In the genomic region with DNA sequence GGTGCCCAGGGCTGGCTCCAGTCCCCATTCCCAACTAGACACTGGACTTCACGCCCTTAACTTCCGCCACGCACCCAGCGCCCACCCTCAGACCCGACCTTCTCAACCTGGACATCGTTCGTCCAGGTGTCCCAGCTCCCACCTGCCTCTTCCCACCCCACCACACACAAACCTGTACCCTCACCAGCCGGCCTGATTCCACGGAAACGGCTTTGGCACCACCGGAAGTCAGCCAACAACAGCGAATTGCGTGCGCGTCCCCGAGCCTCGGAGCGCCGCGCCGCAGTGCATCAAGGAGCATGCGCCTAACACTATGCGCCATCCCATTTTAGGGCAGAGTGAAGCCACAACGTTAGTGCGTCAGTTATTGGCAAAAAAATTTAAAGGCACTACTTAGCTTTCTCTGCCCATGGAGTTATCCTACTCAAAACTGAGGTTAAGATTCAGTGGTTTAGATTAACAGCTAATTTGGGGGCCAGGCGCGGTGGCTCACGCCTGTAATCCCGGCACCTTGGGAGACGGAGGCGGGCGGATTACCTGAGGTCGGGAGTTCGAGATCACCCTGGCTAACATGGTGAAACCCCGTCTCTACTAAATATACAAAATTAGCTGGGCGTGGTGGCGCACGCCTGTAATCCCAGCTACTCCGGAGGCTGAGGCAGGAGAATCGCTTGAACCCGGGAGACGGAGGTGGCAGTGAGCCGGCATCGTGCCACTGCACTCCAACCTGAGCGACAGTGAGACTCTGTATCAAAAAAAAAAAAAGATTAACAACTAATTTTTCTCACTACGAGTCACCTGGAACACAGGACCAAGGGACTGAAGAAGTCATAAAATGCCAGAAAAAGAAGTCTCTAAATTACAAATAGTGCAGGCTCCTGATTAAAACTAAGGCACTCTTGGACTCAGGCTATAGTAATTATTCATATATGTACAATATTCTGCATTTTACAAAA, we compare ENCODE assay signal across 1 cellular context.
A peak's percentile ranks its signal among the peaks of the same experiment; 100 is the strongest.
TF ChIP-seq lines count a peak whose summit lies in the region.

A gene with protein sequence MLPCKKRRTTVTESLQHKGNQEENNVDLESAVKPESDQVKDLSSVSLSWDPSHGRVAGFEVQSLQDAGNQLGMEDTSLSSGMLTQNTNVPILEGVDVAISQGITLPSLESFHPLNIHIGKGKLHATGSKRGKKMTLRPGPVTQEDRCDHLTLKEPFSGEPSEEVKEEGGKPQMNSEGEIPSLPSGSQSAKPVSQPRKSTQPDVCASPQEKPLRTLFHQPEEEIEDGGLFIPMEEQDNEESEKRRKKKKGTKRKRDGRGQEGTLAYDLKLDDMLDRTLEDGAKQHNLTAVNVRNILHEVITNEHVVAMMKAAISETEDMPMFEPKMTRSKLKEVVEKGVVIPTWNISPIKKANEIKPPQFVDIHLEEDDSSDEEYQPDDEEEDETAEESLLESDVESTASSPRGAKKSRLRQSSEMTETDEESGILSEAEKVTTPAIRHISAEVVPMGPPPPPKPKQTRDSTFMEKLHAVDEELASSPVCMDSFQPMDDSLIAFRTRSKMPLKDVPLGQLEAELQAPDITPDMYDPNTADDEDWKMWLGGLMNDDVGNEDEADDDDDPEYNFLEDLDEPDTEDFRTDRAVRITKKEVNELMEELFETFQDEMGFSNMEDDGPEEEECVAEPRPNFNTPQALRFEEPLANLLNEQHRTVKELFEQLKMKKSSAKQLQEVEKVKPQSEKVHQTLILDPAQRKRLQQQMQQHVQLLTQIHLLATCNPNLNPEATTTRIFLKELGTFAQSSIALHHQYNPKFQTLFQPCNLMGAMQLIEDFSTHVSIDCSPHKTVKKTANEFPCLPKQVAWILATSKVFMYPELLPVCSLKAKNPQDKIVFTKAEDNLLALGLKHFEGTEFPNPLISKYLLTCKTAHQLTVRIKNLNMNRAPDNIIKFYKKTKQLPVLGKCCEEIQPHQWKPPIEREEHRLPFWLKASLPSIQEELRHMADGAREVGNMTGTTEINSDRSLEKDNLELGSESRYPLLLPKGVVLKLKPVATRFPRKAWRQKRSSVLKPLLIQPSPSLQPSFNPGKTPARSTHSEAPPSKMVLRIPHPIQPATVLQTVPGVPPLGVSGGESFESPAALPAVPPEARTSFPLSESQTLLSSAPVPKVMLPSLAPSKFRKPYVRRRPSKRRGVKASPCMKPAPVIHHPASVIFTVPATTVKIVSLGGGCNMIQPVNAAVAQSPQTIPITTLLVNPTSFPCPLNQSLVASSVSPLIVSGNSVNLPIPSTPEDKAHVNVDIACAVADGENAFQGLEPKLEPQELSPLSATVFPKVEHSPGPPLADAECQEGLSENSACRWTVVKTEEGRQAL (N-terminal part only) (minus strand): TSS at position 240 of the 956 bp plus-strand sequence. CDS start 3,434 bp downstream, outside the sequence.

TF ChIP-seq in K562, 482 proteins besides CTCF, POLR2A, EP300 and RAD21 (continued from another document and continues in another):
- TF ChIP-seq, protein P1, sequence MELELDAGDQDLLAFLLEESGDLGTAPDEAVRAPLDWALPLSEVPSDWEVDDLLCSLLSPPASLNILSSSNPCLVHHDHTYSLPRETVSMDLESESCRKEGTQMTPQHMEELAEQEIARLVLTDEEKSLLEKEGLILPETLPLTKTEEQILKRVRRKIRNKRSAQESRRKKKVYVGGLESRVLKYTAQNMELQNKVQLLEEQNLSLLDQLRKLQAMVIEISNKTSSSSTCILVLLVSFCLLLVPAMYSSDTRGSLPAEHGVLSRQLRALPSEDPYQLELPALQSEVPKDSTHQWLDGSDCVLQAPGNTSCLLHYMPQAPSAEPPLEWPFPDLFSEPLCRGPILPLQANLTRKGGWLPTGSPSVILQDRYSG (tag; conservative IDR thresholded peaks at IDR 0.05; ENCODE audit: low read depth): no peak
- TF ChIP-seq HMGN3 (IDR thresholded peaks at IDR 0.05; ENCODE audit: borderline replicate concordance, extremely low read depth, insufficient read length, low read depth, low read length): peak; percentile 17
- TF ChIP-seq CREB1 (IDR thresholded peaks at IDR 0.05): peak; percentile 82
- TF ChIP-seq CREB1 (CRISPR knock-in tag; IDR thresholded peaks at IDR 0.05): peak; percentile 87
- TF ChIP-seq, protein P2, sequence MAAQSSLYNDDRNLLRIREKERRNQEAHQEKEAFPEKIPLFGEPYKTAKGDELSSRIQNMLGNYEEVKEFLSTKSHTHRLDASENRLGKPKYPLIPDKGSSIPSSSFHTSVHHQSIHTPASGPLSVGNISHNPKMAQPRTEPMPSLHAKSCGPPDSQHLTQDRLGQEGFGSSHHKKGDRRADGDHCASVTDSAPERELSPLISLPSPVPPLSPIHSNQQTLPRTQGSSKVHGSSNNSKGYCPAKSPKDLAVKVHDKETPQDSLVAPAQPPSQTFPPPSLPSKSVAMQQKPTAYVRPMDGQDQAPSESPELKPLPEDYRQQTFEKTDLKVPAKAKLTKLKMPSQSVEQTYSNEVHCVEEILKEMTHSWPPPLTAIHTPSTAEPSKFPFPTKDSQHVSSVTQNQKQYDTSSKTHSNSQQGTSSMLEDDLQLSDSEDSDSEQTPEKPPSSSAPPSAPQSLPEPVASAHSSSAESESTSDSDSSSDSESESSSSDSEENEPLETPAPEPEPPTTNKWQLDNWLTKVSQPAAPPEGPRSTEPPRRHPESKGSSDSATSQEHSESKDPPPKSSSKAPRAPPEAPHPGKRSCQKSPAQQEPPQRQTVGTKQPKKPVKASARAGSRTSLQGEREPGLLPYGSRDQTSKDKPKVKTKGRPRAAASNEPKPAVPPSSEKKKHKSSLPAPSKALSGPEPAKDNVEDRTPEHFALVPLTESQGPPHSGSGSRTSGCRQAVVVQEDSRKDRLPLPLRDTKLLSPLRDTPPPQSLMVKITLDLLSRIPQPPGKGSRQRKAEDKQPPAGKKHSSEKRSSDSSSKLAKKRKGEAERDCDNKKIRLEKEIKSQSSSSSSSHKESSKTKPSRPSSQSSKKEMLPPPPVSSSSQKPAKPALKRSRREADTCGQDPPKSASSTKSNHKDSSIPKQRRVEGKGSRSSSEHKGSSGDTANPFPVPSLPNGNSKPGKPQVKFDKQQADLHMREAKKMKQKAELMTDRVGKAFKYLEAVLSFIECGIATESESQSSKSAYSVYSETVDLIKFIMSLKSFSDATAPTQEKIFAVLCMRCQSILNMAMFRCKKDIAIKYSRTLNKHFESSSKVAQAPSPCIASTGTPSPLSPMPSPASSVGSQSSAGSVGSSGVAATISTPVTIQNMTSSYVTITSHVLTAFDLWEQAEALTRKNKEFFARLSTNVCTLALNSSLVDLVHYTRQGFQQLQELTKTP (IDR thresholded peaks at IDR 0.05; ENCODE audit: low read depth in 1 of 2, partially characterized antibody in 2 of 2): peak in 1 of 2 experiments; percentile 78
- no peak for TF ChIP-seq ZNF696 (CRISPR knock-in tag; conservative IDR thresholded peaks at IDR 0.05)
- TF ChIP-seq NR4A1 (CRISPR knock-in tag; IDR thresholded peaks at IDR 0.05): no peak
- TF ChIP-seq NR4A1 (tag; IDR thresholded peaks at IDR 0.05): no peak
- TF ChIP-seq, protein P3, sequence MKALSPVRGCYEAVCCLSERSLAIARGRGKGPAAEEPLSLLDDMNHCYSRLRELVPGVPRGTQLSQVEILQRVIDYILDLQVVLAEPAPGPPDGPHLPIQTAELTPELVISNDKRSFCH (CRISPR knock-in tag; IDR thresholded peaks at IDR 0.05): no peak
- TF ChIP-seq, protein P3 (tag; IDR thresholded peaks at IDR 0.05): no peak
- no peak for TF ChIP-seq MCM3 (IDR thresholded peaks at IDR 0.05)
- no peak for TF ChIP-seq HDAC8 (tag; IDR thresholded peaks at IDR 0.05)
- TF ChIP-seq ZNF3 (CRISPR knock-in tag; IDR thresholded peaks at IDR 0.05): no peak
- TF ChIP-seq, protein P4, sequence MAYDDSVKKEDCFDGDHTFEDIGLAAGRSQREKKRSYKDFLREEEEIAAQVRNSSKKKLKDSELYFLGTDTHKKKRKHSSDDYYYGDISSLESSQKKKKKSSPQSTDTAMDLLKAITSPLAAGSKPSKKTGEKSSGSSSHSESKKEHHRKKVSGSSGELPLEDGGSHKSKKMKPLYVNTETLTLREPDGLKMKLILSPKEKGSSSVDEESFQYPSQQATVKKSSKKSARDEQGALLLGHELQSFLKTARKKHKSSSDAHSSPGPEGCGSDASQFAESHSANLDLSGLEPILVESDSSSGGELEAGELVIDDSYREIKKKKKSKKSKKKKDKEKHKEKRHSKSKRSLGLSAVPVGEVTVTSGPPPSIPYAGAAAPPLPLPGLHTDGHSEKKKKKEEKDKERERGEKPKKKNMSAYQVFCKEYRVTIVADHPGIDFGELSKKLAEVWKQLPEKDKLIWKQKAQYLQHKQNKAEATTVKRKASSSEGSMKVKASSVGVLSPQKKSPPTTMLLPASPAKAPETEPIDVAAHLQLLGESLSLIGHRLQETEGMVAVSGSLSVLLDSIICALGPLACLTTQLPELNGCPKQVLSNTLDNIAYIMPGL (CRISPR knock-in tag; IDR thresholded peaks at IDR 0.05): 0 out of 2 replicates have a peak, but pooled peaks have one; percentile 30
- no peak for TF ChIP-seq ZNF347 (CRISPR knock-in tag; IDR thresholded peaks at IDR 0.05; ENCODE audit: low read depth)
- no peak for TF ChIP-seq ZFP36 (IDR thresholded peaks at IDR 0.05; ENCODE audit: low read depth, low read length, partially characterized antibody)
- TF ChIP-seq FOXP1 (CRISPR knock-in tag; IDR thresholded peaks at IDR 0.05): no peak
- TF ChIP-seq ZNF699 (CRISPR knock-in tag; IDR thresholded peaks at IDR 0.05; ENCODE audit: insufficient replicate concordance): no peak
- peak; percentile 82 for TF ChIP-seq ADNP (tag; IDR thresholded peaks at IDR 0.05)
- TF ChIP-seq BMI1 (IDR thresholded peaks at IDR 0.05; ENCODE audit: low read length): no peak
- TF ChIP-seq HNRNPK (IDR thresholded peaks at IDR 0.05; ENCODE audit: low read depth, low read length, poor library complexity, severe bottlenecking): no peak
- TF ChIP-seq ZNF384 (IDR thresholded peaks at IDR 0.05; ENCODE audit: low read depth, low read length): no peak
- no peak for TF ChIP-seq MTF1 (CRISPR knock-in tag; IDR thresholded peaks at IDR 0.05; ENCODE audit: borderline replicate concordance)
- no peak for TF ChIP-seq LEF1 (IDR thresholded peaks at IDR 0.05)
- TF ChIP-seq NFIC (IDR thresholded peaks at IDR 0.05): peak; percentile 56
- TF ChIP-seq, protein P5, sequence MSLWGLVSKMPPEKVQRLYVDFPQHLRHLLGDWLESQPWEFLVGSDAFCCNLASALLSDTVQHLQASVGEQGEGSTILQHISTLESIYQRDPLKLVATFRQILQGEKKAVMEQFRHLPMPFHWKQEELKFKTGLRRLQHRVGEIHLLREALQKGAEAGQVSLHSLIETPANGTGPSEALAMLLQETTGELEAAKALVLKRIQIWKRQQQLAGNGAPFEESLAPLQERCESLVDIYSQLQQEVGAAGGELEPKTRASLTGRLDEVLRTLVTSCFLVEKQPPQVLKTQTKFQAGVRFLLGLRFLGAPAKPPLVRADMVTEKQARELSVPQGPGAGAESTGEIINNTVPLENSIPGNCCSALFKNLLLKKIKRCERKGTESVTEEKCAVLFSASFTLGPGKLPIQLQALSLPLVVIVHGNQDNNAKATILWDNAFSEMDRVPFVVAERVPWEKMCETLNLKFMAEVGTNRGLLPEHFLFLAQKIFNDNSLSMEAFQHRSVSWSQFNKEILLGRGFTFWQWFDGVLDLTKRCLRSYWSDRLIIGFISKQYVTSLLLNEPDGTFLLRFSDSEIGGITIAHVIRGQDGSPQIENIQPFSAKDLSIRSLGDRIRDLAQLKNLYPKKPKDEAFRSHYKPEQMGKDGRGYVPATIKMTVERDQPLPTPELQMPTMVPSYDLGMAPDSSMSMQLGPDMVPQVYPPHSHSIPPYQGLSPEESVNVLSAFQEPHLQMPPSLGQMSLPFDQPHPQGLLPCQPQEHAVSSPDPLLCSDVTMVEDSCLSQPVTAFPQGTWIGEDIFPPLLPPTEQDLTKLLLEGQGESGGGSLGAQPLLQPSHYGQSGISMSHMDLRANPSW (CRISPR knock-in tag; IDR thresholded peaks at IDR 0.05): 0 out of 2 replicates have a peak, but pooled peaks have one; percentile 73
- no peak for TF ChIP-seq MAZ (CRISPR knock-in tag; conservative IDR thresholded peaks at IDR 0.05 in 1 of 2, IDR thresholded peaks at IDR 0.05 in 1 of 2)
- no peak for TF ChIP-seq ZNF253 (CRISPR knock-in tag; conservative IDR thresholded peaks at IDR 0.05)
- no peak for TF ChIP-seq KLF10 (CRISPR knock-in tag; IDR thresholded peaks at IDR 0.05)
- TF ChIP-seq COPS2 (conservative IDR thresholded peaks at IDR 0.05): no peak
- TF ChIP-seq, protein P6, sequence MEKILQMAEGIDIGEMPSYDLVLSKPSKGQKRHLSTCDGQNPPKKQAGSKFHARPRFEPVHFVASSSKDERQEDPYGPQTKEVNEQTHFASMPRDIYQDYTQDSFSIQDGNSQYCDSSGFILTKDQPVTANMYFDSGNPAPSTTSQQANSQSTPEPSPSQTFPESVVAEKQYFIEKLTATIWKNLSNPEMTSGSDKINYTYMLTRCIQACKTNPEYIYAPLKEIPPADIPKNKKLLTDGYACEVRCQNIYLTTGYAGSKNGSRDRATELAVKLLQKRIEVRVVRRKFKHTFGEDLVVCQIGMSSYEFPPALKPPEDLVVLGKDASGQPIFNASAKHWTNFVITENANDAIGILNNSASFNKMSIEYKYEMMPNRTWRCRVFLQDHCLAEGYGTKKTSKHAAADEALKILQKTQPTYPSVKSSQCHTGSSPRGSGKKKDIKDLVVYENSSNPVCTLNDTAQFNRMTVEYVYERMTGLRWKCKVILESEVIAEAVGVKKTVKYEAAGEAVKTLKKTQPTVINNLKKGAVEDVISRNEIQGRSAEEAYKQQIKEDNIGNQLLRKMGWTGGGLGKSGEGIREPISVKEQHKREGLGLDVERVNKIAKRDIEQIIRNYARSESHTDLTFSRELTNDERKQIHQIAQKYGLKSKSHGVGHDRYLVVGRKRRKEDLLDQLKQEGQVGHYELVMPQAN (IDR thresholded peaks at IDR 0.05; ENCODE audit: borderline replicate concordance): peak; percentile 93
- no peak for TF ChIP-seq HDAC6 (IDR thresholded peaks at IDR 0.05; ENCODE audit: low read depth, low read length)
- TF ChIP-seq MTA3 (IDR thresholded peaks at IDR 0.05; ENCODE audit: borderline replicate concordance): peak; percentile 72; the same call in 1 of the 2 replicates
- no peak for TF ChIP-seq CBX1 (IDR thresholded peaks at IDR 0.05; ENCODE audit: low read depth)
- TF ChIP-seq ZNF586 (CRISPR knock-in tag; conservative IDR thresholded peaks at IDR 0.05): no peak
- TF ChIP-seq ZNF830 (CRISPR knock-in tag; IDR thresholded peaks at IDR 0.05): no peak
